ENCODE assay signal across 24 cellular contexts in the genomic region with DNA sequence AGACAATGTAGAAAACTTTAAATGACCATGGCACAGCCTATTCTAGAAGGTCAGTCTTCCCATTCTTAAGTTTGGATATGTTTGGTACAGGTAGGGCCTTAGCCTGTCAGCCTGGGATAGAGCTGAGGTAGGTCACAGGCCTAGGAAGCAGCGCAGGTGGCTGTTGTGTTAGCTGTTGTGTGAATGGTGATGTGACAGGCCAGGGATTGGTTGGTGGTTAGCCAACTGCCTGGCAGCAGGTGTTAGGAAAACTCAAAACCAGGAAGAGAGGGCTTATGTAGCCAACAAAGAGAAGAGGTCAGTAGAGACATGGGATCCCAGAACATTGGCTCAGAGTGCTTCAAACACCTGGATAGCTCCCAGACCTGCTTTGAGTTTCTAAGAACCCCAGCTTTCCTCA.
DNase-seq lines count a peak whose midpoint lies in the region; ATAC-seq and TF ChIP-seq lines count a peak whose summit lies in the region.
"Had no signal": no experiment of that assay in that cellular context is flagged by ENCODE, and none has a peak within 500 bp of the region (broad histone marks: within the 10 kb centered on the region; RNA-seq: fewer than 3 reads in every experiment).

No MANE protein-coding gene starts in this region.

- no peaks in the 10 kb centered on the region for H3K4me1 ChIP-seq in right cardiac atrium (ENCODE audit: control insufficient read depth, insufficient read depth, low read length)
- H3K4me1 ChIP-seq: A549, Peyer's patch had no signal

- H3K27ac ChIP-seq in right cardiac atrium (ENCODE audit: low read length): peak overlapping the region; percentile 47
- peak overlapping the region; percentile 56 to 82 for H3K27ac ChIP-seq in coronary artery
- H3K27ac ChIP-seq: A549; BLaER1 treated with 17β-estradiol and CSF1 and Interleukin-3, amounts not matched to agents 10 nM and 100 nM; Peyer's patch had no signal

- H3K4me3 ChIP-seq in right cardiac atrium (ENCODE audit: low read length) (no peak overlapping the region), coronary artery (no peak overlapping the region)
- H3K4me3 ChIP-seq: A549; BLaER1 treated with 17β-estradiol and CSF1 and Interleukin-3, amounts not matched to agents 10 nM and 100 nM; Peyer's patch had no signal

- no peak for TF ChIP-seq CTCF in coronary artery (IDR thresholded peaks at IDR 0.05)

- DNase-seq in right cardiac atrium (no peak), Right ventricle myocardium superior (no peak), NCI-H2196 treated with DMSO at 0.1 percent for 48 hours (lab: John Stamatoyannopoulos, UW; ENCODE audit: unreplicated experiment) (peak; percentile 15), coronary artery (ENCODE audit: low spot score) (no peak), SIG-M5 (lab: John Stamatoyannopoulos, UW) (no peak)
- DNase-seq: AML-193; CD4-positive, alpha-beta T cell; H7; Karpas-422; NCI-H1092; NCI-H1417 treated with DMSO at 0.1 percent for 48 hours; NCI-H187; NCI-H2107; NCI-H446 treated with DMSO at 0.1 percent for 48 hours; NCI-H526; OCI-M1; Peyer's patch; SK-N-SH; SW 1271 had no signal

- WGBS in right cardiac atrium: 96% methylated on average over 1 of the region's 1 CpG

- intact Hi-C loops in right cardiac atrium (cut with DNase I) (no loop called here), Right ventricle myocardium superior (cut with DNase I) (no loop called here)

- no peaks in the 10 kb centered on the region for H3K9me3 ChIP-seq in right cardiac atrium (ENCODE audit: control insufficient read depth, low read length)
- H3K9me3 ChIP-seq: A549, Peyer's patch, SK-N-SH had no signal

- ATAC-seq in right cardiac atrium (no peak), Right ventricle myocardium superior (ENCODE audit: poor library complexity) (no peak), GM18517 (IDR thresholded peaks at IDR 0.05; ENCODE audit: unreplicated experiment) (no peak), GM18873 (IDR thresholded peaks at IDR 0.05; ENCODE audit: low FRiP score, unreplicated experiment) (no peak)
- ATAC-seq: A549, HepG2 had no signal

- H3K27me3 ChIP-seq in right cardiac atrium (ENCODE audit: control insufficient read depth, insufficient read depth): no peaks in the 10 kb centered on the region
- H3K27me3 ChIP-seq: BLaER1 treated with 17β-estradiol and CSF1 and Interleukin-3, amounts not matched to agents 10 nM and 100 nM; Peyer's patch had no signal
